ENCODE assay signal across 17 cellular contexts in the genomic region with DNA sequence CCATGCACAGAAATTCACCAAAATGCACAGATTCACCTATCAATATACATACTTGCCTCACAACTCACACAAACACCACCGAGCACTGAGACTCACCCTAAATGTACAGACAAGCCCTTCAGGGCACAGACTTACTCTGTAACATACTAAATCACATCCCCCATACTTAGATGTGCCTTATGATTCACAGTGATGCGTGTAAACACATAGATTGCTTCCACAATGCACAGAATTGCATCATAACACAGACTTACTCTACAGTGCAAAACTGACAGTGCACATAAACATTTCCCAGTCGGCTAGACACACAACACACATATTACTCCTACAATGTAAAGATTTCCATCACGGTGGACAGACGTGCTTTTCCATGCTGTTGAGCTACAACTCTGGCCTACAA. TPM values are rescaled to one million over a fixed set of nuclear protein-coding genes. Genes with fewer than 3 reads are reported as not detected.
A peak's percentile ranks its signal among the peaks of the same experiment; 100 is the strongest.
DNase-seq lines count a peak whose midpoint lies in the region; ATAC-seq, FAIRE-seq and TF ChIP-seq lines count a peak whose summit lies in the region.
"Had no signal": no experiment of that assay in that cellular context is flagged by ENCODE, and none has a peak within 500 bp of the region (broad histone marks: within the 10 kb centered on the region; RNA-seq: fewer than 3 reads in every experiment).

No MANE protein-coding gene starts in this region.

- no peak overlapping the region for H3K4me3 ChIP-seq in bronchial epithelial cell (ENCODE audit: low read depth, low read length)
- H3K4me3 ChIP-seq in mesenchymal stem cell (ENCODE audit: insufficient read depth in 1 of 2, low read depth in 1 of 2, low read length in 2 of 2), result no peak overlapping the region
- no peak overlapping the region for H3K4me3 ChIP-seq in spleen
- H3K4me3 ChIP-seq: BLaER1, GM12878, Peyer's patch, SJCRH30 had no signal

- no peak overlapping the region for H2BK5ac ChIP-seq in mesenchymal stem cell (ENCODE audit: low read depth, low read length, poor library complexity, severe bottlenecking)

- no peaks in the 10 kb centered on the region for H3K27me3 Mint-ChIP-seq in activated CD4-positive, alpha-beta T cell treated with anti-CD3 and anti-CD28 coated beads for 36 hours

- no peak overlapping the region for H4K8ac ChIP-seq in mesenchymal stem cell (ENCODE audit: low read length)

- no peaks in the 10 kb centered on the region for H3K36me3 Mint-ChIP-seq in activated CD4-positive, alpha-beta T cell treated with anti-CD3 and anti-CD28 coated beads for 36 hours (ENCODE audit: low read depth)
- H3K36me3 Mint-ChIP-seq: CD8-positive, alpha-beta memory T cell had no signal

- CTCF ChIA-PET in activated CD4-positive, alpha-beta T cell treated with anti-CD3 and anti-CD28 coated beads for 36 hours (lab: Charles Lee), result interaction anchor here (0.5 kb wide), 1 partner anchor 50 kb away, joined by 4 read pairs; no protein-coding TSS in a partner anchor
- CTCF ChIA-PET in GM10248 (lab: Yijun Ruan, JAX), result no interaction called here

- no peak overlapping the region for H3K23ac ChIP-seq in mesenchymal stem cell (ENCODE audit: low read length in 2 of 2)

- no peak overlapping the region for H3K27ac ChIP-seq in mesenchymal stem cell (ENCODE audit: low read length, poor library complexity, severe bottlenecking)
- no peak overlapping the region for H3K27ac ChIP-seq in spleen
- H3K27ac ChIP-seq: BLaER1, Peyer's patch, SJCRH30 had no signal

- H3K4me1 ChIP-seq in mesenchymal stem cell (ENCODE audit: control insufficient read depth, insufficient read depth, low read depth, low read length), result peaks cover 1% of the 10 kb centered on the region
- no peaks in the 10 kb centered on the region for H3K4me1 ChIP-seq in spleen
- H3K4me1 ChIP-seq: Peyer's patch, SJCRH30 had no signal

- H2AFZ ChIP-seq in mesenchymal stem cell (ENCODE audit: low read depth, low read length), result no peak overlapping the region

- FAIRE-seq in bronchial epithelial cell (lab: Jason Lieb, UNC), result peak; percentile 55
- FAIRE-seq: GM12878 had no signal

- TF ChIP-seq CTCF in bronchial epithelial cell (IDR thresholded peaks at IDR 0.05; ENCODE audit: insufficient read depth, low read length, severe bottlenecking) (no peak), GM10248 (IDR thresholded peaks at IDR 0.05; ENCODE audit: control extremely low read depth, extremely low read depth, low read depth, missing control alignments) (no peak), spleen (IDR thresholded peaks at IDR 0.05 in 8 of 11, conservative IDR thresholded peaks at IDR 0.05 in 3 of 11) (no peak)

- H3K9me3 Mint-ChIP-seq in activated CD4-positive, alpha-beta T cell treated with anti-CD3 and anti-CD28 coated beads for 36 hours (ENCODE audit: low read depth), result no peaks in the 10 kb centered on the region

- H3K36me3 ChIP-seq in bronchial epithelial cell (ENCODE audit: control insufficient read depth, insufficient read depth, low read length) (no peaks in the 10 kb centered on the region), mesenchymal stem cell (ENCODE audit: control insufficient read depth in 1 of 2, insufficient read depth in 2 of 2, low read depth in 1 of 2, low read length in 2 of 2) (no peaks in the 10 kb centered on the region), spleen (no peaks in the 10 kb centered on the region)
- H3K36me3 ChIP-seq: BLaER1, Peyer's patch, SJCRH30 had no signal

- H3K79me1 ChIP-seq in mesenchymal stem cell (replicated peaks; ENCODE audit: low read length, poor library complexity, severe bottlenecking), result no peaks in the 10 kb centered on the region

- peaks cover 4% of the 10 kb centered on the region for H3K4me1 Mint-ChIP-seq in activated CD4-positive, alpha-beta T cell treated with anti-CD3 and anti-CD28 coated beads for 36 hours
- H3K4me1 Mint-ChIP-seq: CD8-positive, alpha-beta memory T cell had no signal

- H3K27ac Mint-ChIP-seq in activated CD4-positive, alpha-beta T cell treated with anti-CD3 and anti-CD28 coated beads for 36 hours, result no peak overlapping the region
- H3K27ac Mint-ChIP-seq: CD8-positive, alpha-beta memory T cell had no signal

- H3K4me3 Mint-ChIP-seq in activated CD4-positive, alpha-beta T cell treated with anti-CD3 and anti-CD28 coated beads for 36 hours, result no peak overlapping the region
- H3K4me3 Mint-ChIP-seq: CD8-positive, alpha-beta memory T cell had no signal

- no peak overlapping the region for H2BK15ac ChIP-seq in mesenchymal stem cell (ENCODE audit: low read depth, poor library complexity, severe bottlenecking)

- H3K9ac ChIP-seq in mesenchymal stem cell (ENCODE audit: low read length), result no peak overlapping the region
- H3K9ac ChIP-seq: BLaER1 had no signal

- no peak for TF ChIP-seq POLR2A in spleen (IDR thresholded peaks at IDR 0.05)

- no peak overlapping the region for H2BK120ac ChIP-seq in mesenchymal stem cell (ENCODE audit: low read depth, low read length)

- H2BK12ac ChIP-seq in mesenchymal stem cell (ENCODE audit: low read length in 2 of 2), result no peak overlapping the region

- H4K91ac ChIP-seq in mesenchymal stem cell (ENCODE audit: low read length), result no peak overlapping the region

- H3K27me3 ChIP-seq in bronchial epithelial cell (ENCODE audit: control insufficient read depth, insufficient read depth, low read length), result no peaks in the 10 kb centered on the region
- H3K27me3 ChIP-seq in mesenchymal stem cell (ENCODE audit: control insufficient read depth in 1 of 2, insufficient read depth in 1 of 2, low read length in 2 of 2), result no peaks in the 10 kb centered on the region
- peaks cover 0 to 17% (median 4%) of the 10 kb centered on the region in 7 donors for H3K27me3 ChIP-seq in spleen (replicated peaks in 1 of 7)
- H3K27me3 ChIP-seq: Peyer's patch, SJCRH30 had no signal

- no peaks in the 10 kb centered on the region for H3K9me3 ChIP-seq in mesenchymal stem cell (ENCODE audit: control insufficient read depth, low read length)
- H3K9me3 ChIP-seq in spleen, result no peaks in the 10 kb centered on the region
- H3K9me3 ChIP-seq: BLaER1, Peyer's patch, SJCRH30 had no signal

- POLR2A ChIA-PET in activated CD4-positive, alpha-beta T cell treated with anti-CD3 and anti-CD28 coated beads for 36 hours (lab: Charles Lee), result no interaction called here
- POLR2A ChIA-PET in GM10248 (lab: Yijun Ruan, JAX), result no interaction called here

- H3K14ac ChIP-seq in mesenchymal stem cell (ENCODE audit: low read length in 2 of 2), result no peak overlapping the region

- intact Hi-C loops in activated CD4-positive, alpha-beta T cell treated with anti-CD3 and anti-CD28 coated beads for 36 hours (cut with DNase I, micrococcal nuclease), result no loop called here
- intact Hi-C loops in spleen (cut with DNase I; ENCODE audit: low total_unique reads), result no loop called here

- DNase-seq in activated CD4-positive, alpha-beta T cell treated with anti-CD3 and anti-CD28 coated beads for 36 hours, result no peak
- no peak for DNase-seq in activated CD4-positive, alpha-beta T cell treated with anti-CD3 and anti-CD28 coated beads, Interleukin-2, amount 50 U/mL, for 48 hours
- DNase-seq in bronchial epithelial cell (ENCODE audit: low read depth) (peak; percentile 72), mesenchymal stem cell (peak; percentile 91), NCI-H2107 treated with DMSO at 0.1 percent for 48 hours (lab: John Stamatoyannopoulos, UW; ENCODE audit: unreplicated experiment) (no peak), GM10248 (ENCODE audit: extremely low spot score) (no peak), spleen (no peak)
- DNase-seq: 8988T; CD8-positive, alpha-beta memory T cell; H7; NCI-H1092; NCI-H2107; Peyer's patch; SJCRH30 had no signal

- ATAC-seq in activated CD4-positive, alpha-beta T cell treated with anti-CD3 and anti-CD28 coated beads for 36 hours, result peak; percentile 11
- ATAC-seq: GM12878 had no signal

- H3K4ac ChIP-seq in mesenchymal stem cell (ENCODE audit: low read depth in 1 of 2, low read length in 2 of 2), result peak overlapping the region in 1 of 2 experiments; percentile 26

- H2AK5ac ChIP-seq in mesenchymal stem cell (ENCODE audit: low read length, severe bottlenecking), result no peak overlapping the region

- H3K18ac ChIP-seq in mesenchymal stem cell (ENCODE audit: low read depth in 1 of 2, low read length in 2 of 2), result peak overlapping the region in 1 of 2 experiments; percentile 37

- H3K4me2 ChIP-seq in mesenchymal stem cell (ENCODE audit: low read length, poor library complexity, severe bottlenecking), result no peak overlapping the region
- H3K4me2 ChIP-seq: BLaER1 had no signal

- WGBS in mesenchymal stem cell, result 60% methylated on average over 5 of the region's 5 CpGs
- 78 to 87% (median 81%) methylated on average over 5 of the region's 5 CpGs for WGBS in spleen, 5 donors

TF ChIP-seq in PFSK-1, 5 proteins besides CTCF, POLR2A, EP300 and RAD21:
- TF ChIP-seq FOXP2 (optimal IDR thresholded peaks at IDR 0.05; ENCODE audit: borderline replicate concordance, extremely low read depth, extremely low read length, insufficient read depth) (peak; percentile 34), POLR2AphosphoS5 (IDR thresholded peaks at IDR 0.05; ENCODE audit: low read depth, low read length) (no peak)

RNA-seq across cellular contexts. Expression of a gene that starts 6.2 kb away (rescaled TPM):
- 1 to 10 TPM in 1 of 2 experiments, under 1 TPM in 1; 0.62 to 1.3 TPM for total RNA-seq in activated CD4-positive, alpha-beta T cell treated with anti-CD3 and anti-CD28 coated beads for 36 hours
- polyA plus RNA-seq in PFSK-1 (2012; ENCODE audit: insufficient read length, low read depth), result 5.0 TPM
- total RNA-seq in bronchial epithelial cell (0.26 and 0.53 TPM in 2 replicates), spleen (100 to 1,000 TPM in 1 of 7 donors, 10 to 100 TPM in 6; 18.0 to 143 (median 47.6) TPM)
- polyA plus RNA-seq in mesenchymal stem cell (2013, experiment 1 of 2), result 73.7 TPM
- 75.8 TPM for polyA plus RNA-seq in mesenchymal stem cell (2013, experiment 2 of 2)
- polyA plus RNA-seq in spleen, result 1 to 10 TPM in 1 of 3 donors, under 1 TPM in 2; 0.12 to 1.2 (median 0.57) TPM
- total RNA-seq: CD8-positive, alpha-beta memory T cell had no signal
- polyA plus RNA-seq: CD8-positive, alpha-beta memory T cell had no signal

Comparison
In these comparisons a context has a peak if more than half of its experiments do, and no peak if none do; other contexts are left out.
1. DNase-seq: peak in bronchial epithelial cell (single experiment) and mesenchymal stem cell (single experiment); none in activated CD4-positive, alpha-beta T cell treated with anti-CD3 and anti-CD28 coated beads for 36 hours (single experiment), activated CD4-positive, alpha-beta T cell treated with anti-CD3 and anti-CD28 coated beads, Interleukin-2, amount 50 U/mL, for 48 hours (0 of 2), NCI-H2107 treated with DMSO at 0.1 percent for 48 hours (single experiment), GM10248 (single experiment) and spleen (single experiment).
2. RNA of a gene that starts 6.2 kb away (total RNA-seq): 18.0 to 143 TPM in spleen; 0.62 to 1.3 TPM in activated CD4-positive, alpha-beta T cell treated with anti-CD3 and anti-CD28 coated beads for 36 hours and 0.26 to 0.53 TPM in bronchial epithelial cell; every median in the first group is over 4 times any median in the second.